Comparison of ENCODE assay signal across 26 cellular contexts in genomic region chr10:20417791-20418190, GRCh38.
"Had no signal": no experiment of that assay in that cellular context is flagged by ENCODE, and none has a peak within 500 bp of the region (broad histone marks: within the 10 kb centered on the region; RNA-seq: fewer than 3 reads in every experiment).

No MANE protein-coding gene starts in this region.

- H3K36me3 Mint-ChIP-seq: naive thymus-derived CD8-positive, alpha-beta T cell; stimulated activated effector memory CD8-positive, alpha-beta T cell treated with anti-CD3 and anti-CD28 coated beads, Interleukin-12 subunit alpha, Interleukin-12 subunit beta, amount 100 ng/mL, for 72 hours; stimulated activated naive B cell treated with anti-CD40 and anti-IgM and Interleukin-4, amounts not matched to agents 10 μg/mL and 1 μg/mL and 100 μg/mL, for 72 hours had no signal

- H3K27me3 ChIP-seq: neutrophil, pancreas, right lobe of liver, sigmoid colon, stomach, thyroid gland, tibial nerve, upper lobe of left lung, vagina had no signal

- H3K27me3 Mint-ChIP-seq: naive thymus-derived CD8-positive, alpha-beta T cell; stimulated activated naive B cell treated with anti-CD40 and anti-IgM and Interleukin-4, amounts not matched to agents 10 μg/mL and 1 μg/mL and 100 μg/mL, for 72 hours; stimulated activated naive CD8-positive, alpha-beta T cell treated with anti-CD3 and anti-CD28 coated beads, Interleukin-15, Interleukin-2, amounts not matched to agents 100 ng/mL and 50 ng/mL, for 24 hours had no signal

- H3K4me1 ChIP-seq: pancreas, prostate gland, right lobe of liver, sigmoid colon, stomach, thyroid gland, tibial nerve, upper lobe of left lung, vagina had no signal

- DNase-seq: naive thymus-derived CD8-positive, alpha-beta T cell; nephron progenitor cell; nucleus accumbens; pancreas; right cardiac atrium; right lobe of liver; sigmoid colon; small intestine; stimulated activated CD4-positive, alpha-beta T cell treated with anti-CD3 and anti-CD28 coated beads, Interleukin-15, amount 100 ng/mL, for 24 hours; stimulated activated CD4-positive, alpha-beta T cell treated with anti-CD3 and anti-CD28 coated beads, Interleukin-2, amount 100 ng/mL, for 24 hours; stimulated activated CD4-positive, alpha-beta T cell treated with anti-CD3 and anti-CD28 coated beads, Interleukin-2, amount 100 ng/mL, for 48 hours; stimulated activated CD4-positive, alpha-beta T cell treated with anti-CD3 and anti-CD28 coated beads, Interleukin-4, amount 100 ng/mL, for 24 hours; stimulated activated naive B cell treated with anti-CD40 and anti-IgM and Interleukin-4, amounts not matched to agents 10 μg/mL and 1 μg/mL and 100 μg/mL, for 72 hours; stimulated activated naive CD4-positive, alpha-beta T cell treated with Interleukin-2 at 50 U/mL for 16 hours; stomach; thyroid gland; upper lobe of left lung had no signal

- H3K36me3 ChIP-seq: neutrophil, pancreas, prostate gland, right lobe of liver, sigmoid colon, stomach, thoracic aorta, thyroid gland, tibial nerve, upper lobe of left lung, vagina had no signal

- H3K4me3 ChIP-seq: pancreas, prostate gland, right lobe of liver, sigmoid colon, stomach, thoracic aorta, thyroid gland, tibial nerve, upper lobe of left lung, vagina had no signal

- H3K4me1 Mint-ChIP-seq: naive thymus-derived CD8-positive, alpha-beta T cell; nephron progenitor cell; neural crest cell; stimulated activated effector memory CD8-positive, alpha-beta T cell treated with anti-CD3 and anti-CD28 coated beads, Interleukin-12 subunit alpha, Interleukin-12 subunit beta, amount 100 ng/mL, for 72 hours; stimulated activated naive B cell treated with anti-CD40 and anti-IgM and Interleukin-4, amounts not matched to agents 10 μg/mL and 1 μg/mL and 100 μg/mL, for 72 hours had no signal

- H3K4me3 Mint-ChIP-seq: naive thymus-derived CD8-positive, alpha-beta T cell; natural killer cell treated with Interleukin-12 subunit alpha and Interleukin-12 subunit beta and Interleukin-15 and Interleukin-18, amount 100 ng/mL, for 72 hours; nephron progenitor cell; neural crest cell; stimulated activated effector memory CD8-positive, alpha-beta T cell treated with anti-CD3 and anti-CD28 coated beads, Interleukin-12 subunit alpha, Interleukin-12 subunit beta, amount 100 ng/mL, for 72 hours; stimulated activated naive B cell treated with anti-CD40 and anti-IgM and Interleukin-4, amounts not matched to agents 10 μg/mL and 1 μg/mL and 100 μg/mL, for 72 hours; stimulated activated naive CD8-positive, alpha-beta T cell treated with anti-CD3 and anti-CD28 coated beads, Interleukin-15, Interleukin-2, amounts not matched to agents 100 ng/mL and 50 ng/mL, for 24 hours had no signal

- H3K27ac Mint-ChIP-seq: naive thymus-derived CD8-positive, alpha-beta T cell; natural killer cell treated with Interleukin-12 subunit alpha and Interleukin-12 subunit beta and Interleukin-15 and Interleukin-18, amount 100 ng/mL, for 72 hours; nephron progenitor cell; stimulated activated effector memory CD8-positive, alpha-beta T cell treated with anti-CD3 and anti-CD28 coated beads, Interleukin-12 subunit alpha, Interleukin-12 subunit beta, amount 100 ng/mL, for 72 hours; stimulated activated naive B cell treated with anti-CD40 and anti-IgM and Interleukin-4, amounts not matched to agents 10 μg/mL and 1 μg/mL and 100 μg/mL, for 72 hours; stimulated activated naive CD8-positive, alpha-beta T cell treated with anti-CD3 and anti-CD28 coated beads, Interleukin-15, Interleukin-2, amounts not matched to agents 100 ng/mL and 50 ng/mL, for 24 hours had no signal

- H3K27ac ChIP-seq: neutrophil, pancreas, prostate gland, right lobe of liver, sigmoid colon, stomach, thyroid gland, tibial nerve, upper lobe of left lung, vagina had no signal

- ATAC-seq: naive thymus-derived CD8-positive, alpha-beta T cell; natural killer cell treated with Interleukin-12 subunit alpha and Interleukin-12 subunit beta and Interleukin-15 and Interleukin-18, amount 100 ng/mL, for 72 hours; pancreas; right cardiac atrium; right lobe of liver; stimulated activated effector memory CD8-positive, alpha-beta T cell treated with anti-CD3 and anti-CD28 coated beads, Interleukin-12 subunit alpha, Interleukin-12 subunit beta, amount 100 ng/mL, for 72 hours; stimulated activated naive B cell treated with anti-CD40 and anti-IgM and Interleukin-4, amounts not matched to agents 10 μg/mL and 1 μg/mL and 100 μg/mL, for 72 hours had no signal
